ENCODE assay signal across 22 cellular contexts in the genomic region with DNA sequence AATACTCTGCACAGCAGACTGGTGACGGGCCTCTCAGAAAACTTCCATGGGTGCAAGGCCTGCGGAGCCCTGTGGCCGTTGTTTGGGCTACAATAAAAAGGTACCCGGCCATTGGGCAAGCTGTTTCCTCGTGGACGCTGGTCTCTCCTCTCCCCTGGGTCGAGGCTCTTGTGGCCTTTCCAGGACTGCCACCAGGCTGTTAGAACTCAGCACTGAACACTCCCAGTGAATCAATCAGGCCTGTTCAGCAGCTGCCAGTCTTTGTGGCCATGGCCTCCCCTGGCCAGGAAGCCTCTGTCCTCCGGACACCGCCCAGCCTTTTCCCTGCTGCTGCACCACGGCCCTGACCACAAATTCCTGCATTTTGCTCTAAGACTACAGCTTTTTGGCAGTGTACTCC. TPM values are rescaled to one million over a fixed set of nuclear protein-coding genes. Genes with fewer than 3 reads are reported as not detected.
"Had no signal": no experiment of that assay in that cellular context is flagged by ENCODE, and none has a peak within 500 bp of the region (broad histone marks: within the 10 kb centered on the region; RNA-seq: fewer than 3 reads in every experiment).

No MANE protein-coding gene starts in this region.

- H3K4me3 ChIP-seq: body of pancreas, psoas muscle, smooth muscle cell, stomach had no signal

- H3K4me2 ChIP-seq: smooth muscle cell had no signal

- H3K4me1 ChIP-seq: body of pancreas, psoas muscle, stomach had no signal

- FAIRE-seq: colon had no signal

- H3K27ac ChIP-seq: body of pancreas, psoas muscle, stomach had no signal

- H3K9me3 ChIP-seq: body of pancreas, psoas muscle had no signal

- H3K27me3 ChIP-seq: body of pancreas had no signal

- ATAC-seq: body of pancreas, psoas muscle, right cardiac atrium had no signal

- H3K36me3 ChIP-seq: stomach had no signal

- DNase-seq: activated CD4-positive, alpha-beta T cell treated with anti-CD3 and anti-CD28 coated beads for 1 hour; activated CD8-positive, alpha-beta memory T cell treated with anti-CD3 and anti-CD28 coated beads for 24 hours; activated CD8-positive, alpha-beta memory T cell treated with anti-CD3 and anti-CD28 coated beads, Interleukin-2, amount 50 U/mL, for 48 hours; activated effector memory CD4-positive, alpha-beta T cell treated with anti-CD3 and anti-CD28 coated beads, Interleukin-2, amount 50 U/mL, for 16 hours; activated naive CD8-positive, alpha-beta T cell treated with anti-CD3 and anti-CD28 coated beads for 36 hours; activated T-cell treated with anti-CD3 and anti-CD28 coated beads, Interleukin-2, amount 50 U/mL, for 48 hours; amniotic stem cell; body of pancreas; foreskin melanocyte; kidney glomerular epithelial cell; mesenchymal stem cell; psoas muscle; stimulated activated CD4-positive, alpha-beta T cell treated with anti-CD3 and anti-CD28 coated beads, Interleukin-4, amount 100 ng/mL, for 1 hour; stomach had no signal

RNA-seq across cellular contexts. Expression of a gene that starts 33.0 kb away (rescaled TPM):
- total RNA-seq: activated naive CD8-positive, alpha-beta T cell treated with anti-CD3 and anti-CD28 coated beads for 36 hours; body of pancreas; cardiac septum; epithelial cell of proximal tubule; liver; psoas muscle; right cardiac atrium; smooth muscle cell; stomach; ureter had no signal
- polyA plus RNA-seq: liver, psoas muscle, right cardiac atrium, smooth muscle cell, stomach, thymus had no signal
